ENCODE assay signal across 8 cellular contexts in the genomic region with DNA sequence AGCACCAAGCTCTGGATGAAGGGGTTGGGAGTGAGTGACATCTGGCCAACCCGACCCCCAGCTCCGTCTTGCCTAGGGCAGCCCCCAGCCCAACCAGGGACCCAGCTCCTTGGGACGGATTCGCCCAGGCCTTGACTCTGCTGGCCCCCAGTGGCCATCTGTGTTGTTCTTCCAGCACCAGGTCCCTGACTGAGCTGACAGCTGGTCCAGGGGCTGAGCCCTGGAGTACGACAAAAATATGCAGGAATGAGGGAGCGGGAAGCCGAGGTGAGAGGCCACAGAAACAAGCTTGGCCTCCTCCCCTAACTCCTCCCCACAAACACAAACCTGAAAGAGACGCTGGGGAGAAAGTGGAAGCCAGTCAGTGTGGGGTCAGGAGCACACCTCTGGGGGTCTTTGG. TPM values are rescaled to one million over a fixed set of nuclear protein-coding genes. Genes with fewer than 3 reads are reported as not detected.
DNase-seq lines count a peak whose midpoint lies in the region; ATAC-seq and TF ChIP-seq lines count a peak whose summit lies in the region.

No MANE protein-coding gene starts in this region.

- H3K4me3 ChIP-seq in heart left ventricle (no peak overlapping the region), gastrocnemius medialis (no peak overlapping the region)

- ATAC-seq in activated CD8-positive, alpha-beta T cell treated with anti-CD3 and anti-CD28 coated beads, Interleukin-2, amount 10 ng/mL, durations not matched to agents 7 days and 5 days: no peak
- ATAC-seq in heart left ventricle (peak in 1 of 4 donors; percentile 65), gastrocnemius medialis (no peak), GM19035 (IDR thresholded peaks at IDR 0.05; ENCODE audit: unreplicated experiment) (no peak), GM19023 (IDR thresholded peaks at IDR 0.05; ENCODE audit: unreplicated experiment) (no peak)

- H3K27me3 ChIP-seq in heart left ventricle: peaks cover 0 to 51% (median 7%) of the 10 kb centered on the region in 9 donors
- H3K27me3 ChIP-seq in gastrocnemius medialis: peaks cover 0 to 7% (median 6%) of the 10 kb centered on the region in 3 donors

- H3K36me3 ChIP-seq in heart left ventricle (no peaks in the 10 kb centered on the region), gastrocnemius medialis (no peaks in the 10 kb centered on the region)

- no peaks in the 10 kb centered on the region for H3K27me3 Mint-ChIP-seq in activated CD8-positive, alpha-beta T cell treated with anti-CD3 and anti-CD28 coated beads, Interleukin-2, amount 10 ng/mL, durations not matched to agents 7 days and 5 days (ENCODE audit: low read depth)

- H3K4me3 Mint-ChIP-seq in activated CD8-positive, alpha-beta T cell treated with anti-CD3 and anti-CD28 coated beads, Interleukin-2, amount 10 ng/mL, durations not matched to agents 7 days and 5 days: no peak overlapping the region

- CTCF ChIA-PET in activated CD8-positive, alpha-beta T cell treated with anti-CD3 and anti-CD28 coated beads, Interleukin-2, amount 10 ng/mL, durations not matched to agents 7 days and 5 days (lab: Charles Lee): interaction anchor here (0.6 to 3.5 kb wide), 9 partner anchors 8 to 276 kb away, joined by 3 to 16 read pairs (median 3); no protein-coding TSS in a partner anchor

- no peaks in the 10 kb centered on the region for H3K9me3 ChIP-seq in heart left ventricle
- H3K9me3 ChIP-seq in gastrocnemius medialis: no peaks in the 10 kb centered on the region

- no peaks in the 10 kb centered on the region for H3K9me3 Mint-ChIP-seq in activated CD8-positive, alpha-beta T cell treated with anti-CD3 and anti-CD28 coated beads, Interleukin-2, amount 10 ng/mL, durations not matched to agents 7 days and 5 days (ENCODE audit: insufficient read depth)

- POLR2A ChIA-PET in activated CD8-positive, alpha-beta T cell treated with anti-CD3 and anti-CD28 coated beads, Interleukin-2, amount 10 ng/mL, durations not matched to agents 7 days and 5 days (lab: Charles Lee): no interaction called here

- H3K4me1 Mint-ChIP-seq in activated CD8-positive, alpha-beta T cell treated with anti-CD3 and anti-CD28 coated beads, Interleukin-2, amount 10 ng/mL, durations not matched to agents 7 days and 5 days (ENCODE audit: low read depth): peaks cover 2% of the 10 kb centered on the region

- 0 to 15% (median 6%) methylated on average over 7 to 8 of the region's 8 CpGs for WGBS in heart left ventricle, 4 donors

- no peak overlapping the region for H3K27ac Mint-ChIP-seq in activated CD8-positive, alpha-beta T cell treated with anti-CD3 and anti-CD28 coated beads, Interleukin-2, amount 10 ng/mL, durations not matched to agents 7 days and 5 days

- DNase-seq in Daoy (ENCODE audit: low read depth): peak; percentile 59
- DNase-seq in LHCN-M2 (ENCODE audit: low read depth): peak; percentile 14
- DNase-seq in activated CD8-positive, alpha-beta T cell treated with anti-CD3 and anti-CD28 coated beads, Interleukin-2, amount 10 ng/mL, durations not matched to agents 7 days and 5 days: peak; percentile 56
- peak in 2 of 5 donors; percentile 56 to 78 for DNase-seq in heart left ventricle
- no peak for DNase-seq in gastrocnemius medialis
- DNase-seq in COR-L47 (lab: John Stamatoyannopoulos, UW): no peak

- H3K4me1 ChIP-seq in heart left ventricle (no peaks in the 10 kb centered on the region), gastrocnemius medialis (no peaks in the 10 kb centered on the region)

- H3K27ac ChIP-seq in heart left ventricle: no peak overlapping the region
- H3K27ac ChIP-seq in gastrocnemius medialis: no peak overlapping the region

- TF ChIP-seq POLR2A in heart left ventricle (IDR thresholded peaks at IDR 0.05) (no peak), gastrocnemius medialis (IDR thresholded peaks at IDR 0.05) (no peak)

- in situ Hi-C loops in gastrocnemius medialis (cut with MboI; ENCODE audit: low sequenced_read_pairs in 4 of 4): loop anchor here in 2 of 4 donors (25.0 kb wide), 1 partner anchor 237 kb away; no protein-coding TSS in a partner anchor

- TF ChIP-seq CTCF in heart left ventricle (IDR thresholded peaks at IDR 0.05): peak in 11 of 12 donors; percentile 14 to 83 (median 62)
- peak in 4 of 5 experiments; percentile 29 to 60 (median 53) for TF ChIP-seq CTCF in gastrocnemius medialis (IDR thresholded peaks at IDR 0.05 in 4 of 5, conservative IDR thresholded peaks at IDR 0.05 in 1 of 5)

- no peaks in the 10 kb centered on the region for H3K36me3 Mint-ChIP-seq in activated CD8-positive, alpha-beta T cell treated with anti-CD3 and anti-CD28 coated beads, Interleukin-2, amount 10 ng/mL, durations not matched to agents 7 days and 5 days (ENCODE audit: low read depth)

- intact Hi-C loops in heart left ventricle (cut with DNase I) (loop anchor here in 9 of 10 donors (5.0 to 10.0 kb wide), 6 partner anchors 281 to 1083 kb away; no protein-coding TSS in a partner anchor), gastrocnemius medialis (cut with DNase I; ENCODE audit: low total_unique reads) (loop anchor here (5.0 to 10.0 kb wide), 2 partner anchors 913 to 1081 kb away; no protein-coding TSS in a partner anchor)

RNA-seq across cellular contexts. Expression of gene PAX7, which starts 55.0 kb away (rescaled TPM):
- total RNA-seq in Daoy (2014; rRNA removed; shearing (Covaris generic)): 0.09 and 0.97 TPM in 2 replicates
- not detected in 2 replicates for total RNA-seq in LHCN-M2 (2014; rRNA removed)
- not detected for polyA plus RNA-seq in LHCN-M2 (2012)
- total RNA-seq in activated CD8-positive, alpha-beta T cell treated with anti-CD3 and anti-CD28 coated beads, Interleukin-2, amount 10 ng/mL, durations not matched to agents 7 days and 5 days: not detected
- total RNA-seq in heart left ventricle: not detected
- polyA plus RNA-seq in heart left ventricle: not detected
- 1 to 10 TPM; 1.8 to 5.1 (median 3.9) TPM for total RNA-seq in gastrocnemius medialis

Comparison
In these comparisons a context has a peak if more than half of its experiments do, and no peak if none do; other contexts are left out.
1. DNase-seq: peak in Daoy (single experiment), LHCN-M2 (single experiment) and activated CD8-positive, alpha-beta T cell treated with anti-CD3 and anti-CD28 coated beads, Interleukin-2, amount 10 ng/mL, durations not matched to agents 7 days and 5 days (single experiment); none in gastrocnemius medialis (0 of 2) and COR-L47 (single experiment).